Comparison of ENCODE assay signal across 18 cellular contexts in genomic region chr9:38338359-38339014, GRCh38.
"Had no signal": no experiment of that assay in that cellular context is flagged by ENCODE, and none has a peak within 500 bp of the region (broad histone marks: within the 10 kb centered on the region; RNA-seq: fewer than 3 reads in every experiment).

No MANE protein-coding gene starts in this region.

- H3K9me3 ChIP-seq: lower lobe of right lung, SJCRH30, suprapubic skin had no signal

- H3K27me3 ChIP-seq: SJCRH30, suprapubic skin had no signal

- DNase-seq: activated CD4-positive, alpha-beta T cell treated with anti-CD3 and anti-CD28 coated beads for 1 hour; activated CD4-positive, alpha-beta T cell treated with anti-CD3 and anti-CD28 coated beads, Interleukin-2, amount 50 U/mL, for 4 hours; activated T-cell treated with anti-CD3 and anti-CD28 coated beads, Interleukin-2, amount 50 U/mL, for 1 hour; effector CD4-positive, alpha-beta T cell; lower lobe of right lung; midbrain; retina; SJCRH30; stimulated activated naive CD8-positive, alpha-beta T cell treated with anti-CD3 and anti-CD28 coated beads, Interleukin-15, Interleukin-2, amounts not matched to agents 100 U/mL and 50 U/mL, for 24 hours; T-helper 9 cell; trophoblast cell had no signal

- H3K36me3 ChIP-seq: brain microvascular endothelial cell, lower lobe of right lung, SJCRH30, suprapubic skin had no signal

- H3K4me1 Mint-ChIP-seq: central memory CD8-positive, alpha-beta T cell had no signal

- H3K4me3 Mint-ChIP-seq: central memory CD8-positive, alpha-beta T cell had no signal

- H3K9me3 Mint-ChIP-seq: central memory CD8-positive, alpha-beta T cell had no signal

- H3K36me3 Mint-ChIP-seq: activated naive CD4-positive, alpha-beta T cell treated with anti-CD3 and anti-CD28 coated beads, Interleukin-2, amount 50 U/mL, for 72 hours had no signal

- ATAC-seq: foreskin keratinocyte had no signal

- H3K27ac ChIP-seq: brain microvascular endothelial cell, coronary artery, foreskin keratinocyte, lower lobe of right lung, SJCRH30, suprapubic skin had no signal

- H3K4me1 ChIP-seq: foreskin keratinocyte, lower lobe of right lung, SJCRH30, suprapubic skin had no signal

- H3K4me3 ChIP-seq: coronary artery, lower lobe of right lung, SJCRH30, skin epidermis, suprapubic skin had no signal
